Comparison of ENCODE assay signal across 7 cellular contexts in genomic region chr3:197631989-197632388, GRCh38.
A peak's percentile ranks its signal among the peaks of the same experiment; 100 is the strongest.
DNase-seq lines count a peak whose midpoint lies in the region; ATAC-seq and TF ChIP-seq lines count a peak whose summit lies in the region.
"Not testable (repeated sequence)": the region's sequence is repeated elsewhere in the genome, so short reads cannot be mapped to it uniquely, and the experiment has no call there.

No MANE protein-coding gene starts in this region.

- not testable (repeated sequence) for H3K4me3 Mint-ChIP-seq in activated CD4-positive, alpha-beta memory T cell treated with anti-CD3 and anti-CD28 coated beads for 36 hours; progenitor cell of endocrine pancreas (ENCODE audit: low read depth)

- H3K79me2 ChIP-seq in DND-41 (ENCODE audit: insufficient read depth, low read length); HCT116 (ENCODE audit: insufficient read depth, low read length): not testable (repeated sequence)

- RAD21 ChIA-PET in HCT116 (lab: Charles Lee; ENCODE audit: low non-redundant PET in 1 of 2, low total read pairs in 2 of 2, uncharacterized antibody in 2 of 2, unreplicated experiment in 2 of 2) = not testable (repeated sequence)

- DNase-seq in DND-41 = peak; percentile 27
- DNase-seq in HCT116 (ENCODE audit: low read depth, low spot score); Panc1 (ENCODE audit: low read depth, low spot score); left ventricle myocardium inferior; progenitor cell of endocrine pancreas (ENCODE audit: low spot score, unreplicated experiment): not testable (repeated sequence)
- peak; percentile 35 for DNase-seq in activated CD4-positive, alpha-beta memory T cell treated with anti-CD3 and anti-CD28 coated beads for 36 hours
- peak in 1 of 2 donors; percentile 6 for DNase-seq in cardiac fibroblast (ENCODE audit: low read depth in 2 of 2)

- in situ Hi-C loops in Panc1 (cut with HindIII; ENCODE audit: low pct_unique_long_range_greater_than_20kb, low sequenced_read_pairs) = not testable (repeated sequence)

- H3K27ac Mint-ChIP-seq in activated CD4-positive, alpha-beta memory T cell treated with anti-CD3 and anti-CD28 coated beads for 36 hours; progenitor cell of endocrine pancreas: not testable (repeated sequence)

- not testable (repeated sequence) for H3K9me3 ChIP-seq in DND-41 (ENCODE audit: insufficient read depth, low read length, severe bottlenecking); HCT116 (ENCODE audit: control insufficient read depth in 1 of 2, insufficient read depth in 1 of 2, low read depth in 1 of 2, low read length in 2 of 2); Panc1 (ENCODE audit: control insufficient read depth, insufficient read depth, low read depth, low read length); left ventricle myocardium inferior (replicated peaks)

- not testable (repeated sequence) for H2AFZ ChIP-seq in DND-41 (ENCODE audit: low read depth, low read length); HCT116 (ENCODE audit: low read depth, low read length, poor library complexity, severe bottlenecking)

- H3K4me3 ChIP-seq in DND-41 (ENCODE audit: low read depth in 1 of 2, low read length in 2 of 2); HCT116 (replicated peaks in 1 of 2; ENCODE audit: low read depth in 1 of 2, low read length in 2 of 2); Panc1 (ENCODE audit: low read depth in 2 of 2, low read length in 2 of 2); cardiac fibroblast (replicated peaks in 1 of 2; ENCODE audit: low read depth in 2 of 2, low read length in 2 of 2); left ventricle myocardium inferior: not testable (repeated sequence)

- not testable (repeated sequence) for H3K4me1 ChIP-seq in DND-41 (ENCODE audit: insufficient read depth, low read length); HCT116 (ENCODE audit: control insufficient read depth in 1 of 2, insufficient read depth in 2 of 2, low read length in 2 of 2); Panc1 (ENCODE audit: control insufficient read depth, insufficient read depth, low read length); left ventricle myocardium inferior

- CTCF ChIA-PET in HCT116 (lab: Charles Lee) (interaction anchor here (1.2 kb wide), 1 partner anchor 33 kb away, joined by 6 read pairs; no protein-coding TSS in a partner anchor), Panc1 (lab: Charles Lee) (interaction anchor here (0.6 kb wide), 1 partner anchor 337 kb away, joined by 7 read pairs; no protein-coding TSS in a partner anchor)
- CTCF ChIA-PET in activated CD4-positive, alpha-beta memory T cell treated with anti-CD3 and anti-CD28 coated beads for 36 hours (lab: Charles Lee) = interaction anchor here (0.9 to 2.5 kb wide), 2 partner anchors 15 to 33 kb away, joined by 3 to 25 read pairs; no protein-coding TSS in a partner anchor

- TF ChIP-seq POLR2A in HCT116 (IDR thresholded peaks at IDR 0.05; ENCODE audit: borderline replicate concordance, extremely low read depth, insufficient read depth, insufficient read length) = not testable (repeated sequence)

- BruUV-seq in HCT116 (replicated peaks; lab: Mats Ljungman, UMichigan); Panc1 (replicated peaks; lab: Mats Ljungman, UMichigan): not testable (repeated sequence)

- H3K4me2 ChIP-seq in DND-41 (ENCODE audit: insufficient read depth, low read length); HCT116 (ENCODE audit: low read length): not testable (repeated sequence)

- peak; percentile 41 for TF ChIP-seq RAD21 in HCT116 (IDR thresholded peaks at IDR 0.05; ENCODE audit: low read depth)

- not testable (repeated sequence) for H4K20me1 ChIP-seq in DND-41 (ENCODE audit: insufficient read depth, low read length); HCT116 (ENCODE audit: insufficient read depth)

- H3K36me3 ChIP-seq in DND-41 (ENCODE audit: insufficient read depth, low read length); HCT116 (ENCODE audit: control insufficient read depth in 1 of 2, insufficient read depth in 2 of 2, low read length in 2 of 2); Panc1 (ENCODE audit: control insufficient read depth, insufficient read depth, low read length); left ventricle myocardium inferior: not testable (repeated sequence)

- H3K27me3 Mint-ChIP-seq in activated CD4-positive, alpha-beta memory T cell treated with anti-CD3 and anti-CD28 coated beads for 36 hours; progenitor cell of endocrine pancreas: not testable (repeated sequence)

- TF ChIP-seq CTCF in DND-41 (IDR thresholded peaks at IDR 0.05; ENCODE audit: borderline replicate concordance, extremely low read depth, low read length, poor library complexity, severe bottlenecking) = peak; percentile 42
- TF ChIP-seq CTCF in HCT116 (IDR thresholded peaks at IDR 0.05 in 2 of 3, conservative IDR thresholded peaks at IDR 0.05 in 1 of 3; ENCODE audit: borderline replicate concordance in 1 of 3, insufficient read depth in 1 of 3, low read depth in 2 of 3, low read length in 2 of 3) = peak in 2 of 3 experiments; percentile 40 to 44; a peak in 3 of 6 replicates
- TF ChIP-seq CTCF in Panc1 (IDR thresholded peaks at IDR 0.05) = peak; percentile 29; the same call in 1 of the 2 replicates
- peak; percentile 37 for TF ChIP-seq CTCF in cardiac fibroblast (IDR thresholded peaks at IDR 0.05; ENCODE audit: low read depth, low read length)
- peak; percentile 21 for TF ChIP-seq CTCF in left ventricle myocardium inferior (IDR thresholded peaks at IDR 0.05; ENCODE audit: borderline replicate concordance)
- peak; percentile 30 for TF ChIP-seq CTCF in progenitor cell of endocrine pancreas (IDR thresholded peaks at IDR 0.05; ENCODE audit: unreplicated experiment)

- not testable (repeated sequence) for H3K9me2 ChIP-seq in HCT116 (ENCODE audit: insufficient read depth)

- H3K27me3 ChIP-seq in DND-41 (ENCODE audit: insufficient read depth, low read length, poor library complexity); HCT116 (ENCODE audit: insufficient read depth, low read length); Panc1 (ENCODE audit: control insufficient read depth, insufficient read depth, low read length); left ventricle myocardium inferior (ENCODE audit: low read depth): not testable (repeated sequence)

- not testable (repeated sequence) for H3K27ac ChIP-seq in DND-41 (ENCODE audit: low read length); HCT116 (ENCODE audit: low read depth, low read length); Panc1 (ENCODE audit: low read length); left ventricle myocardium inferior (replicated peaks)

- not testable (repeated sequence) for H3K36me3 Mint-ChIP-seq in activated CD4-positive, alpha-beta memory T cell treated with anti-CD3 and anti-CD28 coated beads for 36 hours; progenitor cell of endocrine pancreas (ENCODE audit: insufficient read depth)

- not testable (repeated sequence) for H3K9me3 Mint-ChIP-seq in activated CD4-positive, alpha-beta memory T cell treated with anti-CD3 and anti-CD28 coated beads for 36 hours; progenitor cell of endocrine pancreas (ENCODE audit: low read depth)

- not testable (repeated sequence) for H3K4me1 Mint-ChIP-seq in activated CD4-positive, alpha-beta memory T cell treated with anti-CD3 and anti-CD28 coated beads for 36 hours (ENCODE audit: low read depth); progenitor cell of endocrine pancreas (ENCODE audit: low read depth)

- ATAC-seq in DND-41 (ENCODE audit: insufficient read depth, low read depth); HCT116; Panc1: not testable (repeated sequence)

- intact Hi-C loops in HCT116 (cut with micrococcal nuclease); Panc1 (cut with micrococcal nuclease; ENCODE audit: unreplicated experiment); left ventricle myocardium inferior (cut with micrococcal nuclease): not testable (repeated sequence)
- intact Hi-C loops in activated CD4-positive, alpha-beta memory T cell treated with anti-CD3 and anti-CD28 coated beads for 36 hours (cut with micrococcal nuclease) = loop anchor here (1.0 kb wide), 1 partner anchor 33 kb away; no protein-coding TSS in a partner anchor

- POLR2A ChIA-PET in HCT116 (lab: Charles Lee); Panc1 (lab: Charles Lee); activated CD4-positive, alpha-beta memory T cell treated with anti-CD3 and anti-CD28 coated beads for 36 hours (lab: Charles Lee): not testable (repeated sequence)

- not testable (repeated sequence) for H3K9ac ChIP-seq in DND-41 (ENCODE audit: low read depth, low read length); HCT116 (ENCODE audit: low read length)
